In genomic region chr9:78314550-78314949, GRCh38 we compare ENCODE assay signal across 1 cellular context.
TF ChIP-seq lines count a peak whose summit lies in the region.

No MANE protein-coding gene starts in this region.

TF ChIP-seq in HepG2, 621 proteins besides CTCF, POLR2A, EP300 and RAD21 (continued from another document):
- no peak for TF ChIP-seq SNRNP70 (IDR thresholded peaks at IDR 0.05; ENCODE audit: low read depth, low read length)
